In genomic region chr20:30611239-30611984, GRCh38 we compare ENCODE assay signal across 20 cellular contexts.
"Had no signal": no experiment of that assay in that cellular context is flagged by ENCODE, and none has a peak within 500 bp of the region (broad histone marks: within the 10 kb centered on the region; RNA-seq: fewer than 3 reads in every experiment).

No MANE protein-coding gene starts in this region.

- H3K27me3 Mint-ChIP-seq: central memory CD8-positive, alpha-beta T cell; naive B cell had no signal

- H3K4me2 ChIP-seq: hepatocyte had no signal

- H2AFZ ChIP-seq: hepatocyte, parathyroid adenoma had no signal

- H3K27ac Mint-ChIP-seq: naive B cell, nephron had no signal

- H3K4me3 ChIP-seq: dorsolateral prefrontal cortex, hepatocyte, left ventricle myocardium inferior, lower lobe of right lung, psoas muscle, thoracic aorta, transverse colon had no signal

- H3K9ac ChIP-seq: parathyroid adenoma had no signal

- H3K27ac ChIP-seq: hepatocyte, left ventricle myocardium inferior, parathyroid adenoma, psoas muscle, thoracic aorta, transverse colon had no signal

- H3K4me1 Mint-ChIP-seq: central memory CD8-positive, alpha-beta T cell; naive B cell; nephron had no signal

- DNase-seq: cortex of kidney; effector CD8-positive, alpha-beta T cell; kidney; left cardiac atrium; left ventricle myocardium inferior; lower lobe of right lung; mesenchymal stem cell; naive B cell; occipital lobe; psoas muscle; stimulated activated naive CD4-positive, alpha-beta T cell treated with Interleukin-2 at 50 U/mL for 16 hours; transverse colon had no signal

- H3K4me1 ChIP-seq: lower lobe of right lung, parathyroid adenoma, psoas muscle, transverse colon had no signal

- H3K79me2 ChIP-seq: hepatocyte, parathyroid adenoma had no signal

- H3K9me3 ChIP-seq: thoracic aorta had no signal

- H3K36me3 ChIP-seq: left ventricle myocardium inferior, lower lobe of right lung, thoracic aorta, transverse colon had no signal

- H3K27me3 ChIP-seq: dorsolateral prefrontal cortex, hepatocyte, transverse colon had no signal

- H3K4me3 Mint-ChIP-seq: central memory CD8-positive, alpha-beta T cell; naive B cell; nephron had no signal

- FAIRE-seq: frontal cortex, kidney had no signal

- ATAC-seq: left cardiac atrium, lower lobe of right lung, psoas muscle, sciatic nerve had no signal

- H3K36me3 Mint-ChIP-seq: naive B cell had no signal
